Comparison of ENCODE assay signal across 16 cellular contexts in the genomic region with DNA sequence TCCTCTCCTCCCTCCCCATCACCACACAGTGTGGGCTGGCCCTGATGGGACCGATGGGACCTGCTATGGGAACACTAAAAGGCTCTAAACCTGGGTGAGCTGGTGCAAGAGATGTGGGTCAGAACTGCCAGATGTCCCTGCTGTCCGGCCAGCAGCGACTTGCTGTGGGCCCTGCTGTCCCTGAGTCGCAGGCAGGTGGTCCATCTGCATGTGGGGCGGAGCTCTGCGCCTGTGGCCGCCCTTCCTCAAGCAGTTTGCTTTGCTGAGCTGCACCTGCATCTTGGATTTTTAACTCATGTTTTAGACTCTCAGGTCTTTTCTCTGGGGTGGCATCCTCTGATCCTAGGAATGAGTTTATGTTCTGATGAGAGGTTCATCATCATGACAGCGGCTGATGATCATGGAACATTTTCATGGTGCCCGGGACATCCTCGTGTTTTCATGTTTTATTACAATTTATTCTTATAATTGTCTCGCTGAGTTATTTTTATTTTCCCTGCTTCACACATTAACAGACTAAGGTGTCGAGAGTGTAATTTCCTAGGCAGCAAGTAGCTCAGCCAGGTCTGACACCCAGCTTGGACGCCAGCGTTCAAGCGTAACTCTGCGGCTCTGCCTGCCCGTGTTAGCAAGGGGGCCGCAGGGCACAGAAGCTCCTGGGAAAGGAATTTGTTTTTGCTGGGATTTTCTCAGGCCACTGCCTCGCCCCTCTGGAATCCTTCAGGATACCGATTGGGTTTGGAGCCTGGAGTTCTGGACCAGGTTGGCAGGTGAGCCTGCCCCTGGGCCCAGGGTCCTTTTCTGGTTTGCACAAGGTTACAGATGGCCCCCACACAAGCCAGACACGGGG.
DNase-seq lines count a peak whose midpoint lies in the region; ATAC-seq and TF ChIP-seq lines count a peak whose summit lies in the region.
"Had no signal": no experiment of that assay in that cellular context is flagged by ENCODE, and none has a peak within 500 bp of the region (broad histone marks: within the 10 kb centered on the region; RNA-seq: fewer than 3 reads in every experiment).

No MANE protein-coding gene starts in this region.

- DNase-seq in right cardiac atrium (peak in 2 of 3 donors; percentile 51 to 62), left ventricle myocardium superior (no peak), left kidney (ENCODE audit: low read depth, low spot score) (peak; percentile 69), osteocyte (ENCODE audit: extremely low spot score, unreplicated experiment) (peak; percentile 63), Kasumi-1 (lab: John Stamatoyannopoulos, UW) (no peak), NCI-H345 treated with DMSO at 0.1 percent for 48 hours (lab: John Stamatoyannopoulos, UW; ENCODE audit: unreplicated experiment) (no peak)
- DNase-seq in central memory CD4-positive, alpha-beta T cell: no peak
- DNase-seq: C1 segment of cervical spinal cord, DMS79 treated with DMSO at 0.1 percent for 48 hours, GM23248, NCI-H1092, NCI-H1694, NCI-H524 treated with DMSO at 0.1 percent for 48 hours had no signal

- no peak overlapping the region for H3K27ac Mint-ChIP-seq in osteocyte (ENCODE audit: unreplicated experiment)

- H3K9me3 Mint-ChIP-seq in osteocyte (ENCODE audit: unreplicated experiment): peaks cover 9% of the 10 kb centered on the region

- ATAC-seq in right cardiac atrium (peak; percentile 69 to 75), left ventricle myocardium superior (no peak), HG03135 (IDR thresholded peaks at IDR 0.05; ENCODE audit: unreplicated experiment) (no peak)
- ATAC-seq: K562, Right ventricle myocardium inferior had no signal

- no peak overlapping the region for H3K27ac ChIP-seq in right cardiac atrium (ENCODE audit: low read length)
- H3K27ac ChIP-seq: GM23248 had no signal

- H3K36me3 Mint-ChIP-seq in osteocyte (ENCODE audit: unreplicated experiment): no peaks in the 10 kb centered on the region

- 69% methylated on average over 21 of the region's 21 CpGs for WGBS in right cardiac atrium

- H3K27me3 ChIP-seq in right cardiac atrium (ENCODE audit: control insufficient read depth, insufficient read depth): no peaks in the 10 kb centered on the region

- H3K27me3 Mint-ChIP-seq in osteocyte (ENCODE audit: unreplicated experiment): no peaks in the 10 kb centered on the region

- intact Hi-C loops in right cardiac atrium (cut with DNase I): no loop called here
- intact Hi-C loops in left ventricle myocardium superior (cut with micrococcal nuclease): no loop called here

- TF ChIP-seq CTCF in osteocyte (IDR thresholded peaks at IDR 0.05): no peak

- H3K4me3 ChIP-seq in right cardiac atrium (ENCODE audit: low read length): no peak overlapping the region
- H3K4me3 ChIP-seq: GM23248, K562 had no signal

- no peaks in the 10 kb centered on the region for H3K4me1 ChIP-seq in right cardiac atrium (ENCODE audit: control insufficient read depth, insufficient read depth, low read length)

- no peaks in the 10 kb centered on the region for H3K4me1 Mint-ChIP-seq in osteocyte (ENCODE audit: unreplicated experiment)

- H3K4me3 Mint-ChIP-seq in osteocyte (ENCODE audit: unreplicated experiment): no peak overlapping the region

- no peaks in the 10 kb centered on the region for H3K9me3 ChIP-seq in right cardiac atrium (ENCODE audit: control insufficient read depth, low read length)

Comparison
In these comparisons a context has a peak if more than half of its experiments do, and no peak if none do; other contexts are left out.
1. ATAC-seq: peak in right cardiac atrium (2 of 2); none in left ventricle myocardium superior (single experiment) and HG03135 (single experiment).
2. DNase-seq: peak in right cardiac atrium (2 of 3), left kidney (single experiment) and osteocyte (single experiment); none in left ventricle myocardium superior (single experiment), Kasumi-1 (0 of 2), NCI-H345 treated with DMSO at 0.1 percent for 48 hours (single experiment) and central memory CD4-positive, alpha-beta T cell (single experiment).